In genomic region chr19:52453324-52454094, GRCh38 we compare ENCODE assay signal across 8 cellular contexts. TPM values are rescaled to one million over a fixed set of nuclear protein-coding genes. Genes with fewer than 3 reads are reported as not detected.
DNase-seq lines count a peak whose midpoint lies in the region; ATAC-seq and TF ChIP-seq lines count a peak whose summit lies in the region.

ZNF578 (plus strand) TSS chr19:52453553; CDS start chr19:52501846, 48,293 bp downstream.

- H3K27me3 ChIP-seq in cardiac muscle cell (no peaks in the 10 kb centered on the region), psoas muscle (ENCODE audit: insufficient read depth in 3 of 3, low read length in 2 of 3) (peaks cover 0 to 4% (median 0%) of the 10 kb centered on the region in 3 donors), tibial nerve (no peaks in the 10 kb centered on the region)

- no peaks in the 10 kb centered on the region for H3K36me3 ChIP-seq in ES-I3 (ENCODE audit: insufficient read depth, low read length)
- no peaks in the 10 kb centered on the region for H3K36me3 ChIP-seq in cardiac muscle cell
- H3K36me3 ChIP-seq in psoas muscle (ENCODE audit: insufficient read depth in 1 of 2, low read depth in 1 of 2), result peaks cover 8 to 14% of the 10 kb centered on the region in 2 donors
- H3K36me3 ChIP-seq in tibial nerve, result peaks cover 2 to 39% (median 14%) of the 10 kb centered on the region in 3 donors

- WGBS in psoas muscle, 3 donors, result 1 to 2% (median 2%) methylated on average over 48 of the region's 48 CpGs
- WGBS in tibial nerve, 2 donors, result 2 to 3% methylated on average over 40 of the region's 48 CpGs

- TF ChIP-seq CTCF in cardiac muscle cell (IDR thresholded peaks at IDR 0.05; ENCODE audit: low read depth, low read length), result no peak
- TF ChIP-seq CTCF in psoas muscle (IDR thresholded peaks at IDR 0.05), result no peak
- no peak for TF ChIP-seq CTCF in tibial nerve (IDR thresholded peaks at IDR 0.05)

- intact Hi-C loops in psoas muscle (cut with DNase I), result no loop called here

- TF ChIP-seq EP300 in tibial nerve (IDR thresholded peaks at IDR 0.05), result peak in 1 of 2 donors; percentile 43

- peaks cover 70% of the 10 kb centered on the region for H3K36me3 Mint-ChIP-seq in activated naive CD8-positive, alpha-beta T cell treated with anti-CD3 and anti-CD28 coated beads for 36 hours

- no peaks in the 10 kb centered on the region for H3K4me1 ChIP-seq in ES-I3 (ENCODE audit: insufficient read depth, low read length)
- H3K4me1 ChIP-seq in cardiac muscle cell (ENCODE audit: low read depth), result no peaks in the 10 kb centered on the region
- no peaks in the 10 kb centered on the region for H3K4me1 ChIP-seq in psoas muscle
- peaks cover 0 to 10% (median 2%) of the 10 kb centered on the region in 4 donors for H3K4me1 ChIP-seq in tibial nerve

- peaks cover 65% of the 10 kb centered on the region for H3K9me3 Mint-ChIP-seq in activated naive CD8-positive, alpha-beta T cell treated with anti-CD3 and anti-CD28 coated beads for 36 hours

- TF ChIP-seq POLR2A in tibial nerve (IDR thresholded peaks at IDR 0.05), result no peak

- peaks cover 4% of the 10 kb centered on the region for H3K9me3 ChIP-seq in ES-I3 (ENCODE audit: control insufficient read depth, insufficient read depth, low read length)
- no peaks in the 10 kb centered on the region for H3K9me3 ChIP-seq in cardiac muscle cell (ENCODE audit: low read depth)
- H3K9me3 ChIP-seq in psoas muscle, result peaks cover 49% of the 10 kb centered on the region
- peaks cover 0 to 96% (median 17%) of the 10 kb centered on the region in 4 donors for H3K9me3 ChIP-seq in tibial nerve

- peaks cover 13% of the 10 kb centered on the region for H3K4me1 Mint-ChIP-seq in activated naive CD8-positive, alpha-beta T cell treated with anti-CD3 and anti-CD28 coated beads for 36 hours

- H3K4me3 Mint-ChIP-seq in activated naive CD8-positive, alpha-beta T cell treated with anti-CD3 and anti-CD28 coated beads for 36 hours, result peak within 1 kb of the TSS; percentile 84

- H3K4me3 ChIP-seq in cardiac muscle cell, result peak within 1 kb of the TSS; percentile 53
- H3K4me3 ChIP-seq in psoas muscle, result peak within 1 kb of the TSS; percentile 69
- H3K4me3 ChIP-seq in tibial nerve, result peak within 1 kb of the TSS; percentile 13 to 66 (median 48)

- H3K9ac ChIP-seq in ES-I3 (ENCODE audit: low read depth, low read length), result peak within 1 kb of the TSS; percentile 57

- peak; percentile 88 for DNase-seq in SK-N-DZ (ENCODE audit: low spot score)
- DNase-seq in activated naive CD8-positive, alpha-beta T cell treated with anti-CD3 and anti-CD28 coated beads for 36 hours, result peak; percentile 82
- DNase-seq in cardiac muscle cell (ENCODE audit: low read depth in 1 of 2, low spot score in 1 of 2), result peak; percentile 81 to 92
- DNase-seq in psoas muscle, result peak; percentile 80 to 88
- peak; percentile 42 to 43 for DNase-seq in tibial nerve (ENCODE audit: low spot score in 2 of 2)

- ATAC-seq in psoas muscle (peak; percentile 40 to 85 (median 78)), HG03159 (IDR thresholded peaks at IDR 0.05; ENCODE audit: unreplicated experiment) (no peak), GM19397 (IDR thresholded peaks at IDR 0.05; ENCODE audit: unreplicated experiment) (no peak)

- H3K27ac Mint-ChIP-seq in activated naive CD8-positive, alpha-beta T cell treated with anti-CD3 and anti-CD28 coated beads for 36 hours, result peak within 1 kb of the TSS; percentile 86

- H3K27me3 Mint-ChIP-seq in activated naive CD8-positive, alpha-beta T cell treated with anti-CD3 and anti-CD28 coated beads for 36 hours, result peaks cover 11% of the 10 kb centered on the region

- H3K27ac ChIP-seq in cardiac muscle cell (no peak within 1 kb of the TSS), psoas muscle (no peak within 1 kb of the TSS), tibial nerve (peak within 1 kb of the TSS in 1 of 4 donors; percentile 47)

RNA-seq across cellular contexts. Expression of gene ZNF578, which starts in this region (rescaled TPM):
- 1.4 TPM in 2 replicates for polyA plus RNA-seq in SK-N-DZ (2014; cell fraction: cytosol; rRNA removed)
- 7.3 and 11.3 TPM in 2 replicates for polyA plus RNA-seq in SK-N-DZ (2014; cell fraction: nucleus; rRNA removed)
- 1 to 10 TPM in 1 of 2 experiments, under 1 TPM in 1; 0.93 to 1.1 TPM for total RNA-seq in activated naive CD8-positive, alpha-beta T cell treated with anti-CD3 and anti-CD28 coated beads for 36 hours
- total RNA-seq in cardiac muscle cell (3.4 and 3.8 TPM in 2 replicates), psoas muscle (under 1 TPM; 0.25 to 0.71 (median 0.54) TPM), tibial nerve (1 to 10 TPM in 2 of 4 donors, under 1 TPM in 1, not detected in 1; 0.98 to 2.9 (median 2.1) TPM)
- polyA plus RNA-seq in cardiac muscle cell (2.6 and 3.1 TPM in 2 replicates), psoas muscle (under 1 TPM; 0.10 to 0.55 (median 0.41) TPM)

Comparison
In these comparisons a context has a peak if more than half of its experiments do, and no peak if none do; other contexts are left out.
1. Peak in DNase-seq, ATAC-seq and H3K4me3 ChIP-seq in psoas muscle; RNA of the gene not detected or under 1 TPM.